8 cellular contexts compared by ENCODE assay signal in the genomic region with DNA sequence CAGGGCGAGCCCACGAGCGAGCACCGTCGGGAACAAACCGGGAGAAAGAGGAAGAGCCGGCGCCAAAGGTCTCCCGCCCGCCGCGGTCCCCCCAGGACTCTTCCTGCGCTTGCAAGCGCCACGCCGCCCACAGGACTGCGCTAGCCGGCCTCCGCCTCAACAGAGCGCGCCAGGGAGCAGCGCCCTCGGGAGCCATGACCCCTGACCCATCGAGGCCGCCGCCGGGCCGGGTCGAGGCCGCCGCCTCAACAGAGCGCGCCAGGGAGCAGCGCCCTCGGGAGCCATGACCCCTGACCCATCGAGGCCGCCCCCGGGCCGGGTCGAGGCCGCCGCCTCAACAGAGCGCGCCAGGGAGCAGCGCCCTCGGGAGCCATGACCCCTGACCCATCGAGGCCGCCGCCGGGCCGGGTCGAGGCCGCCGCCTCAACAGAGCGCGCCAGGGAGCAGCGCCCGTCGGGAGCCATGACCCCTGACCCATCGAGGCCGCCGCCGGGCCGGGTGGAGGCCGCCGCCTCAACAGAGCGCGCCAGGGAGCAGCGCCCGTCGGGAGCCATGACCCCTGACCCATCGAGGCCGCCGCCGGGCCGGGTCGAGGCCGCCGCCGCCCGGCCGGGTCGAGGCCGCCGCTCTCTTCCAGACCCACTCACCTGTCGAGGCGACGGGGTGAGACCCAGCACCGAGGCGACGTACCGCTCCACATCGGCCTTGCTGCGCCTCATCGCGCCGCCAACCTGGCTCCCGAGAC. TPM values are rescaled to one million over a fixed set of nuclear protein-coding genes. Genes with fewer than 3 reads are reported as not detected.
DNase-seq lines count a peak whose midpoint lies in the region; ATAC-seq and TF ChIP-seq lines count a peak whose summit lies in the region.
"Not testable (repeated sequence)": the region's sequence is repeated elsewhere in the genome, so short reads cannot be mapped to it uniquely, and the experiment has no call there.

No MANE protein-coding gene starts in this region.

- not testable (repeated sequence) for H2AFZ ChIP-seq in neural progenitor cell (replicated peaks)

- peak overlapping the region; percentile 63 for H3K4me3 Mint-ChIP-seq in Calu3 (ENCODE audit: low read depth, unreplicated experiment)
- H3K4me3 Mint-ChIP-seq in neural progenitor cell: not testable (repeated sequence)

- not testable (repeated sequence) for H3K27me3 Mint-ChIP-seq in Calu3 (ENCODE audit: unreplicated experiment); neural progenitor cell (ENCODE audit: insufficient read depth, low read depth)

- H3K4me1 ChIP-seq in colonic mucosa; iPS DF 6.9 (ENCODE audit: control insufficient read depth, insufficient read depth, low read length); neural progenitor cell; testis: not testable (repeated sequence)

- H3K36me3 Mint-ChIP-seq in Calu3 (ENCODE audit: insufficient read depth, unreplicated experiment); neural progenitor cell: not testable (repeated sequence)

- not testable (repeated sequence) for DNase-seq in Calu3; colonic mucosa; iPS DF 6.9 (ENCODE audit: low read depth, low spot score); neural progenitor cell (ENCODE audit: low spot score)
- DNase-seq in HT-29 (ENCODE audit: low spot score) (peak; percentile 14), testis (peak; percentile 25)
- DNase-seq in activated CD8-positive, alpha-beta memory T cell treated with anti-CD3 and anti-CD28 coated beads, Interleukin-2, amount 50 U/mL, for 48 hours: peak; percentile 70

- H3K27ac ChIP-seq in colonic mucosa: peak overlapping the region; percentile 66
- H3K27ac ChIP-seq in iPS DF 6.9 (ENCODE audit: low read length); neural progenitor cell: not testable (repeated sequence)
- peak overlapping the region; percentile 63 to 87 for H3K27ac ChIP-seq in testis

- H3K27ac Mint-ChIP-seq in Calu3 (ENCODE audit: unreplicated experiment); neural progenitor cell: not testable (repeated sequence)

- not testable (repeated sequence) for H3K27me3 ChIP-seq in colonic mucosa; iPS DF 6.9 (ENCODE audit: control insufficient read depth, insufficient read depth, low read length); neural progenitor cell; testis

- H4K20me1 ChIP-seq in neural progenitor cell (ENCODE audit: low read depth): not testable (repeated sequence)

- H3K9me3 ChIP-seq in colonic mucosa; iPS DF 6.9 (ENCODE audit: control insufficient read depth, insufficient read depth, low read length); neural progenitor cell (ENCODE audit: low read depth); testis: not testable (repeated sequence)

- H3K79me2 ChIP-seq in neural progenitor cell (ENCODE audit: low read depth): not testable (repeated sequence)

- not testable (repeated sequence) for H3F3A ChIP-seq in neural progenitor cell (ENCODE audit: low read depth)

- peak overlapping the region; percentile 27 for H3K4me2 ChIP-seq in neural progenitor cell

- TF ChIP-seq CTCF in Calu3 (IDR thresholded peaks at IDR 0.05; ENCODE audit: unreplicated experiment); colonic mucosa (IDR thresholded peaks at IDR 0.05); neural progenitor cell (IDR thresholded peaks at IDR 0.05); testis (IDR thresholded peaks at IDR 0.05): not testable (repeated sequence)

- peak; percentile 38 for ATAC-seq in GM21737 (IDR thresholded peaks at IDR 0.05; ENCODE audit: unreplicated experiment)

- CTCF ChIA-PET in Calu3 (lab: Charles Lee): interaction anchor here (0.6 to 0.8 kb wide), 9 partner anchors 9 to 548 kb away, joined by 3 to 5 read pairs (median 4); no protein-coding TSS in a partner anchor

- BruUV-seq in Calu3 (replicated peaks; lab: Mats Ljungman, UMichigan): not testable (repeated sequence)

- H3K4me3 ChIP-seq in colonic mucosa (peak overlapping the region; percentile 52), iPS DF 6.9 (ENCODE audit: low read length) (peak overlapping the region; percentile 47; the same call in 1 of the 2 replicates), neural progenitor cell (peak overlapping the region; percentile 31), testis (peak overlapping the region; percentile 57 to 62)

- TF ChIP-seq POLR2A in testis (IDR thresholded peaks at IDR 0.05): not testable (repeated sequence)

- H3K36me3 ChIP-seq in colonic mucosa; iPS DF 6.9 (ENCODE audit: control insufficient read depth, insufficient read depth, low read length); neural progenitor cell; testis (ENCODE audit: low read depth, missing control alignments): not testable (repeated sequence)

- WGBS in iPS DF 6.9 (ENCODE audit: insufficient coverage, insufficient read length): no CpG with 5 or more reads among the region's 98 CpGs
- WGBS in testis, 2 donors: 17% methylated on average over 24 of the region's 98 CpGs; no CpG with 5 or more reads in 1 of the 2 donors

- not testable (repeated sequence) for H3K4me1 Mint-ChIP-seq in Calu3 (ENCODE audit: low read depth, unreplicated experiment); neural progenitor cell

- H3K9me3 Mint-ChIP-seq in Calu3 (ENCODE audit: low read depth, unreplicated experiment); neural progenitor cell: not testable (repeated sequence)

- intact Hi-C loops in Calu3 (cut with micrococcal nuclease; ENCODE audit: unreplicated experiment): not testable (repeated sequence)
- intact Hi-C loops in colonic mucosa (cut with DNase I): loop anchor here (5.0 kb wide), 1 partner anchor 176 kb away; a partner anchor contains a TSS
- intact Hi-C loops in testis (cut with DNase I; ENCODE audit: low total_unique reads): loop anchor here (10.0 kb wide), 1 partner anchor 168 kb away; no protein-coding TSS in a partner anchor

- peak overlapping the region in 1 of 2 donors; percentile 56 for H3K9ac ChIP-seq in colonic mucosa (ENCODE audit: low read depth in 2 of 2, low read length in 2 of 2)
- not testable (repeated sequence) for H3K9ac ChIP-seq in neural progenitor cell

RNA-seq across cellular contexts. Expression of a gene that starts 0.5 kb away (rescaled TPM):
- total RNA-seq in Calu3 (2022) (2.3 and 2.4 TPM in 2 replicates), colonic mucosa (10 to 100 TPM in 1 of 2 donors, 1 to 10 TPM in 1; 8.6 to 11.7 TPM), neural progenitor cell (ENCODE audit: low replicate concordance) (6.8 and 11.1 TPM in 2 replicates), testis (10 to 100 TPM; 33.0 to 57.2 TPM)
- 2.5 and 3.3 TPM in 2 replicates for total RNA-seq in HT-29 (2014; rRNA removed; shearing (Covaris generic))
- 28.0 TPM for polyA plus RNA-seq in testis (ENCODE audit: insufficient read depth, low read depth, low replicate concordance)

RNA-seq across cellular contexts. Expression of a gene that starts 49.0 kb away (rescaled TPM):
- total RNA-seq in Calu3 (2022) (28.3 and 31.8 TPM in 2 replicates), colonic mucosa (10 to 100 TPM; 16.9 to 17.5 TPM), neural progenitor cell (ENCODE audit: low replicate concordance) (53.2 and 81.3 TPM in 2 replicates), testis (10 to 100 TPM; 11.4 to 14.3 TPM)
- total RNA-seq in HT-29 (2014; rRNA removed; shearing (Covaris generic)): 9.4 and 10.4 TPM in 2 replicates
- 12.2 TPM for polyA plus RNA-seq in testis (ENCODE audit: insufficient read depth, low read depth, low replicate concordance)
